9 cellular contexts compared by ENCODE assay signal in genomic region chr15:75203908-75204263, GRCh38. TPM values are rescaled to one million over a fixed set of nuclear protein-coding genes. Genes with fewer than 3 reads are reported as not detected.
DNase-seq lines count a peak whose midpoint lies in the region; ATAC-seq and TF ChIP-seq lines count a peak whose summit lies in the region.
"Had no signal": no experiment of that assay in that cellular context is flagged by ENCODE, and none has a peak within 500 bp of the region (broad histone marks: within the 10 kb centered on the region; RNA-seq: fewer than 3 reads in every experiment).

No MANE protein-coding gene starts in this region.

- intact Hi-C loops in breast epithelium (cut with DNase I; ENCODE audit: low total_unique reads) (loop anchor here (5.0 kb wide), 1 partner anchor 172 kb away; no protein-coding TSS in a partner anchor), natural killer cell (cut with micrococcal nuclease) (loop anchor here (1.0 to 10.0 kb wide), 6 partner anchors 95 to 569 kb away; partner anchors contain the start of genes CSK, RPP25 and ULK3)

- peaks cover 33 to 40% (median 37%) of the 10 kb centered on the region in 11 experiments for H3K36me3 ChIP-seq in BLaER1 treated with 17β-estradiol and CSF1 and Interleukin-3, amounts not matched to agents 10 nM and 100 nM
- no peaks in the 10 kb centered on the region for H3K36me3 ChIP-seq in breast epithelium

- H3K9me3 Mint-ChIP-seq in IgD-negative memory B cell (no peaks in the 10 kb centered on the region), natural killer cell (no peaks in the 10 kb centered on the region)

- H3K36me3 Mint-ChIP-seq in IgD-negative memory B cell (no peaks in the 10 kb centered on the region), natural killer cell (peaks cover under 1% of the 10 kb centered on the region)

- no peak for TF ChIP-seq POLR2A in breast epithelium (IDR thresholded peaks at IDR 0.05)

- H3K9ac ChIP-seq in BLaER1 treated with 17β-estradiol and CSF1 and Interleukin-3, amounts not matched to agents 10 nM and 100 nM = peak overlapping the region; percentile 87 to 99 (median 97)

- H3K27me3 ChIP-seq in BLaER1 treated with 17β-estradiol and CSF1 and Interleukin-3, amounts not matched to agents 10 nM and 100 nM = no peaks in the 10 kb centered on the region
- H3K27me3 ChIP-seq in breast epithelium = no peaks in the 10 kb centered on the region

- H3K4me3 ChIP-seq in BLaER1 treated with 17β-estradiol and CSF1 and Interleukin-3, amounts not matched to agents 10 nM and 100 nM = peak overlapping the region; percentile 81 to 100 (median 96)
- H3K4me3 ChIP-seq in breast epithelium = peak overlapping the region; percentile 92 to 98 (median 93)

- peak overlapping the region; percentile 89 to 98 (median 92) for H3K4me3 Mint-ChIP-seq in IgD-negative memory B cell
- H3K4me3 Mint-ChIP-seq in natural killer cell = peak overlapping the region; percentile 93

- H3K27ac ChIP-seq in BLaER1 treated with 17β-estradiol and CSF1 and Interleukin-3, amounts not matched to agents 10 nM and 100 nM = peak overlapping the region; percentile 88 to 98 (median 97)
- H3K27ac ChIP-seq in breast epithelium = peak overlapping the region; percentile 96

- no peaks in the 10 kb centered on the region for H3K9me3 ChIP-seq in BLaER1 treated with 17β-estradiol and CSF1 and Interleukin-3, amounts not matched to agents 10 nM and 100 nM (replicated peaks in 1 of 11)
- H3K9me3 ChIP-seq in breast epithelium = no peaks in the 10 kb centered on the region

- no peaks in the 10 kb centered on the region for H3K27me3 Mint-ChIP-seq in IgD-negative memory B cell
- H3K27me3 Mint-ChIP-seq in natural killer cell (ENCODE audit: low read depth in 2 of 2) = no peaks in the 10 kb centered on the region

- H3K4me1 Mint-ChIP-seq in IgD-negative memory B cell = peaks cover 19 to 27% (median 25%) of the 10 kb centered on the region in 3 donors
- H3K4me1 Mint-ChIP-seq in natural killer cell = peaks cover 39 to 78% of the 10 kb centered on the region in 2 donors

- no peak for DNase-seq in breast epithelium (ENCODE audit: low spot score in 2 of 2)
- no peak for DNase-seq in natural killer cell
- DNase-seq in NCI-H1417 treated with DMSO at 0.1 percent for 48 hours (lab: John Stamatoyannopoulos, UW) = no peak
- no peak for DNase-seq in NCI-H82 (lab: John Stamatoyannopoulos, UW)
- DNase-seq in stimulated activated CD4-positive, alpha-beta T cell treated with anti-CD3 and anti-CD28 coated beads, Interleukin-4, amount 100 ng/mL, for 1 hour = no peak
- DNase-seq: foreskin melanocyte had no signal

- TF ChIP-seq CTCF in breast epithelium (IDR thresholded peaks at IDR 0.05) = no peak
- TF ChIP-seq CTCF in natural killer cell (IDR thresholded peaks at IDR 0.05) = no peak

- H4K20me1 ChIP-seq in BLaER1 treated with 17β-estradiol and CSF1 and Interleukin-3, amounts not matched to agents 10 nM and 100 nM = peaks cover 62 to 70% (median 68%) of the 10 kb centered on the region in 11 experiments

- H3K27ac Mint-ChIP-seq in IgD-negative memory B cell (peak overlapping the region in 2 of 3 donors; percentile 92 to 99), natural killer cell (peak overlapping the region; percentile 88 to 93)

- peak overlapping the region; percentile 91 to 99 (median 96) for H3K4me2 ChIP-seq in BLaER1 treated with 17β-estradiol and CSF1 and Interleukin-3, amounts not matched to agents 10 nM and 100 nM

- ATAC-seq in natural killer cell (no peak), HG02970 (IDR thresholded peaks at IDR 0.05; ENCODE audit: low FRiP score, unreplicated experiment) (no peak)

- peaks cover 71 to 82% (median 79%) of the 10 kb centered on the region in 10 experiments for H3K4me1 ChIP-seq in BLaER1 treated with 17β-estradiol and CSF1 and Interleukin-3, amounts not matched to agents 10 nM and 100 nM
- H3K4me1 ChIP-seq in breast epithelium = peaks cover 4 to 25% of the 10 kb centered on the region in 2 donors

RNA-seq across cellular contexts. Expression of gene C15orf39, which starts 2.2 kb away (rescaled TPM):
- polyA plus RNA-seq in IgD-negative memory B cell = 6.3 TPM
- total RNA-seq in breast epithelium (10 to 100 TPM in 2 of 3 donors, 1 to 10 TPM in 1; 7.7 to 17.4 (median 11.5) TPM), natural killer cell (10 to 100 TPM; 63.5 to 89.2 (median 70.1) TPM)

RNA-seq across cellular contexts. Expression of gene GOLGA6C, which starts 54.2 kb away (rescaled TPM):
- polyA plus RNA-seq in IgD-negative memory B cell = not detected
- under 1 TPM in 1 of 3 donors, not detected in 2; 0.33 TPM for total RNA-seq in breast epithelium
- not detected for total RNA-seq in natural killer cell
